Comparison of ENCODE assay signal across 8 cellular contexts in genomic region chr15:62896969-62897486, GRCh38.
DNase-seq lines count a peak whose midpoint lies in the region; ATAC-seq and TF ChIP-seq lines count a peak whose summit lies in the region.

No MANE protein-coding gene starts in this region.

- no peaks in the 10 kb centered on the region for H3K9me3 ChIP-seq in smooth muscle cell (replicated peaks; ENCODE audit: low read depth)

- peak overlapping the region; percentile 100 for H3K27ac ChIP-seq in smooth muscle cell (ENCODE audit: low read depth)

- H3K4me3 Mint-ChIP-seq in HFFc6 (peak overlapping the region; percentile 62), brain (peak overlapping the region in 3 of 5 experiments; percentile 26 to 40 (median 36))
- H3K4me3 Mint-ChIP-seq in natural killer cell treated with Interleukin-12 subunit alpha and Interleukin-12 subunit beta and Interleukin-15 and Interleukin-18, amount 100 ng/mL, for 72 hours = no peak overlapping the region

- H3K27me3 Mint-ChIP-seq in HFFc6 (ENCODE audit: insufficient read depth) (no peaks in the 10 kb centered on the region), brain (peaks cover 3% of the 10 kb centered on the region)
- peaks cover 12 to 14% of the 10 kb centered on the region in 2 donors for H3K27me3 Mint-ChIP-seq in natural killer cell treated with Interleukin-12 subunit alpha and Interleukin-12 subunit beta and Interleukin-15 and Interleukin-18, amount 100 ng/mL, for 72 hours

- no peak for ATAC-seq in natural killer cell treated with Interleukin-12 subunit alpha and Interleukin-12 subunit beta and Interleukin-15 and Interleukin-18, amount 100 ng/mL, for 72 hours

- no peak overlapping the region for H2AFZ ChIP-seq in smooth muscle cell (ENCODE audit: low read depth)

- H3K9me3 Mint-ChIP-seq in HFFc6 (no peaks in the 10 kb centered on the region), brain (peaks cover 0 to 9% (median 0%) of the 10 kb centered on the region in 5 experiments)
- no peaks in the 10 kb centered on the region for H3K9me3 Mint-ChIP-seq in natural killer cell treated with Interleukin-12 subunit alpha and Interleukin-12 subunit beta and Interleukin-15 and Interleukin-18, amount 100 ng/mL, for 72 hours

- H3K27ac Mint-ChIP-seq in HFFc6 = peak overlapping the region; percentile 92
- H3K27ac Mint-ChIP-seq in brain = peak overlapping the region; percentile 6 to 88 (median 57)
- H3K27ac Mint-ChIP-seq in natural killer cell treated with Interleukin-12 subunit alpha and Interleukin-12 subunit beta and Interleukin-15 and Interleukin-18, amount 100 ng/mL, for 72 hours = no peak overlapping the region

- no peaks in the 10 kb centered on the region for H3K27me3 ChIP-seq in smooth muscle cell (ENCODE audit: low read depth)

- H3K4me2 ChIP-seq in smooth muscle cell = peak overlapping the region; percentile 68

- DNase-seq in HFFc6 = peak; percentile 98
- DNase-seq in islet precursor cell = peak; percentile 99
- DNase-seq in smooth muscle cell (lab: John Stamatoyannopoulos, UW; ENCODE audit: unreplicated experiment) = peak; percentile 53
- no peak for DNase-seq in natural killer cell treated with Interleukin-12 subunit alpha and Interleukin-12 subunit beta and Interleukin-15 and Interleukin-18, amount 100 ng/mL, for 72 hours (ENCODE audit: low spot score)
- DNase-seq in NCI-H2081 (lab: John Stamatoyannopoulos, UW) = no peak
- DNase-seq in HUDEP-2 (lab: John Stamatoyannopoulos, UW; ENCODE audit: unreplicated experiment in 76 of 76) = no peak
- DNase-seq in GM20000 (ENCODE audit: low spot score) = no peak

- H3K79me2 ChIP-seq in smooth muscle cell (ENCODE audit: low read depth) = no peaks in the 10 kb centered on the region

- no peak overlapping the region for H3K4me3 ChIP-seq in smooth muscle cell

- WGBS in smooth muscle cell (ENCODE audit: low lambda C conversion rate) = 7% methylated on average over 18 of the region's 19 CpGs

- peaks cover 35% of the 10 kb centered on the region for H3K4me1 ChIP-seq in smooth muscle cell (ENCODE audit: low read depth)

- peak overlapping the region; percentile 99 for H3K9ac ChIP-seq in smooth muscle cell (ENCODE audit: low read depth)

- no peaks in the 10 kb centered on the region for H4K20me1 ChIP-seq in smooth muscle cell (ENCODE audit: low read depth)

- H3K36me3 ChIP-seq in smooth muscle cell (ENCODE audit: low read depth) = no peaks in the 10 kb centered on the region

- H3F3A ChIP-seq in smooth muscle cell (ENCODE audit: low read depth) = peaks cover 27% of the 10 kb centered on the region

- 0 out of 2 replicates have a peak, but pooled peaks cover 4% of the 10 kb centered on the region for H3K36me3 Mint-ChIP-seq in HFFc6 (ENCODE audit: low read depth)
- no peaks in the 10 kb centered on the region for H3K36me3 Mint-ChIP-seq in brain
- no peaks in the 10 kb centered on the region for H3K36me3 Mint-ChIP-seq in natural killer cell treated with Interleukin-12 subunit alpha and Interleukin-12 subunit beta and Interleukin-15 and Interleukin-18, amount 100 ng/mL, for 72 hours

- H3K4me1 Mint-ChIP-seq in HFFc6 (ENCODE audit: low read depth) = peaks cover 65% of the 10 kb centered on the region
- peaks cover 60% of the 10 kb centered on the region for H3K4me1 Mint-ChIP-seq in brain
- H3K4me1 Mint-ChIP-seq in natural killer cell treated with Interleukin-12 subunit alpha and Interleukin-12 subunit beta and Interleukin-15 and Interleukin-18, amount 100 ng/mL, for 72 hours (ENCODE audit: low read depth in 2 of 2) = no peaks in the 10 kb centered on the region

- TF ChIP-seq CTCF in HFFc6 (IDR thresholded peaks at IDR 0.05) (no peak), brain (conservative IDR thresholded peaks at IDR 0.05) (no peak), smooth muscle cell (IDR thresholded peaks at IDR 0.05; ENCODE audit: borderline replicate concordance, insufficient read depth, poor library complexity, severe bottlenecking) (no peak), GM20000 (IDR thresholded peaks at IDR 0.05; ENCODE audit: extremely low read depth, missing control alignments) (no peak)

Comparison
In these comparisons a context has a peak if more than half of its experiments do, and no peak if none do; other contexts are left out.
1. DNase-seq: peak in HFFc6 (single experiment), islet precursor cell (single experiment) and smooth muscle cell (single experiment); none in natural killer cell treated with Interleukin-12 subunit alpha and Interleukin-12 subunit beta and Interleukin-15 and Interleukin-18, amount 100 ng/mL, for 72 hours (single experiment), NCI-H2081 (0 of 2), HUDEP-2 (0 of 76) and GM20000 (single experiment).
2. H3K27ac Mint-ChIP-seq: peak in HFFc6 (single experiment) and brain (5 of 5); none in natural killer cell treated with Interleukin-12 subunit alpha and Interleukin-12 subunit beta and Interleukin-15 and Interleukin-18, amount 100 ng/mL, for 72 hours (0 of 2).